In the genomic region with DNA sequence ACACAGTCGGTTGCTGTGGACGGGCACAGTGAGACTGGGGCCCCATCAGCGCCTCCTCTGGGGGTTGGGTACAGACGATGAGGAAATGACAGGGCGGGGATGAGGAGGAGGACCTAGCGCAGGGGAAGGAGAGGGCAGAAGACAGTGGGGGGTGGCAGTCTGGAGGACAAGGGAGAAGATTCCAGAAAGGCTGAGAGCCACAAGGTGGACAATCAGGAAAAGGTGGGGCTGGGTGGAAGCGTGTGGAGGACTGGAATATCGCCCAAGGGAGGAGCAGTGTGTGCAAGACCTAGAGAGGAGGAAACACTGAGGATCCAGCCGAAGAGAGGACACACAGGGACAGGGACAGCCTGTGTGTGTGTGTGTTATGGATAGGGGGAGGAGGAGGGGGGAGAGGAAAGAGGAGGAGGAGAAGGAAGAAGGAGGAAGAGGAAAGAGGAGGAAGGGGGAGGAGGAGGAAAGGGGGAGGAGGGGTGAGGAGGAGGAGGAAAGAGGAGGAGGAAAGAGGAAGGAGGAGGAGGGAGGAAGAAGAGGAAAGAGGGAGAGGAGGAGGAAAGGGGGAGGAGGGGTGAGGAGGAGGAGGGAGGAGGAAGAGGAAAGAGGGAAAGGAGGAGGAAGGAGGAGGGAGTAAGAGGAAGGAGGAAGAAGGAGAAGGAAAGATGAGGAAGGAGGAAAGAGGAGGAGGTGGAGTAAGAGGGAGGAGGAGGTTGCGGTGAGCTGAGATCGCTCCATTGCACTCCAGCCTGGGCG, we compare ENCODE assay signal across 9 cellular contexts. TPM values are rescaled to one million over a fixed set of nuclear protein-coding genes. Genes with fewer than 3 reads are reported as not detected.
DNase-seq lines count a peak whose midpoint lies in the region; ATAC-seq lines count a peak whose summit lies in the region.
"Had no signal": no experiment of that assay in that cellular context is flagged by ENCODE, and none has a peak within 500 bp of the region (broad histone marks: within the 10 kb centered on the region; RNA-seq: fewer than 3 reads in every experiment).

No MANE protein-coding gene starts in this region.

- peaks cover 8 to 18% of the 10 kb centered on the region in 2 donors for H3K27me3 Mint-ChIP-seq in stimulated activated naive B cell treated with anti-CD40 and anti-IgM and Interleukin-4, amounts not matched to agents 10 μg/mL and 1 μg/mL and 100 μg/mL, for 72 hours

- H3K36me3 Mint-ChIP-seq in stimulated activated naive B cell treated with anti-CD40 and anti-IgM and Interleukin-4, amounts not matched to agents 10 μg/mL and 1 μg/mL and 100 μg/mL, for 72 hours: peaks cover 25 to 46% of the 10 kb centered on the region in 2 donors

- peak overlapping the region; percentile 33 for H3K27ac Mint-ChIP-seq in stimulated activated naive B cell treated with anti-CD40 and anti-IgM and Interleukin-4, amounts not matched to agents 10 μg/mL and 1 μg/mL and 100 μg/mL, for 72 hours

- DNase-seq in activated CD8-positive, alpha-beta memory T cell treated with anti-CD3 and anti-CD28 coated beads for 24 hours: peak; percentile 68
- DNase-seq in activated CD8-positive, alpha-beta memory T cell treated with anti-CD3 and anti-CD28 coated beads, Interleukin-2, amount 50 U/mL, for 4 hours: no peak
- DNase-seq in activated CD4-positive, alpha-beta T cell treated with anti-CD3 and anti-CD28 coated beads, Interleukin-2, amount 50 U/mL, for 48 hours: peak; percentile 41 to 53
- DNase-seq in left lobe of liver (ENCODE audit: low spot score): no peak
- no peak for DNase-seq in stimulated activated naive B cell treated with anti-CD40 and anti-IgM and Interleukin-4, amounts not matched to agents 10 μg/mL and 1 μg/mL and 100 μg/mL, for 72 hours
- no peak for DNase-seq in NCI-H2196 (lab: John Stamatoyannopoulos, UW; ENCODE audit: unreplicated experiment)
- DNase-seq in GF-D8 (lab: John Stamatoyannopoulos, UW): no peak
- DNase-seq in DMS114 treated with DMSO at 0.1 percent for 48 hours (lab: John Stamatoyannopoulos, UW; ENCODE audit: unreplicated experiment): no peak

- peak; percentile 35 for ATAC-seq in left lobe of liver
- ATAC-seq in stimulated activated naive B cell treated with anti-CD40 and anti-IgM and Interleukin-4, amounts not matched to agents 10 μg/mL and 1 μg/mL and 100 μg/mL, for 72 hours (replicated peaks): peak; percentile 86 to 91

- H3K4me3 Mint-ChIP-seq in stimulated activated naive B cell treated with anti-CD40 and anti-IgM and Interleukin-4, amounts not matched to agents 10 μg/mL and 1 μg/mL and 100 μg/mL, for 72 hours: no peak overlapping the region

- H3K9me3 Mint-ChIP-seq in stimulated activated naive B cell treated with anti-CD40 and anti-IgM and Interleukin-4, amounts not matched to agents 10 μg/mL and 1 μg/mL and 100 μg/mL, for 72 hours: no peaks in the 10 kb centered on the region

- H3K4me1 Mint-ChIP-seq in stimulated activated naive B cell treated with anti-CD40 and anti-IgM and Interleukin-4, amounts not matched to agents 10 μg/mL and 1 μg/mL and 100 μg/mL, for 72 hours: peaks cover 33 to 35% of the 10 kb centered on the region in 2 donors

RNA-seq across cellular contexts. Expression of a gene that starts 15.8 kb away (rescaled TPM):
- 1.8 TPM for total RNA-seq in left lobe of liver

RNA-seq across cellular contexts. Expression of a gene that starts 16.2 kb away (rescaled TPM):
- 55.2 TPM for total RNA-seq in left lobe of liver

RNA-seq across cellular contexts. Expression of a gene that starts 18.5 kb away (rescaled TPM):
- 22.8 TPM for total RNA-seq in left lobe of liver

RNA-seq across cellular contexts. Expression of a gene that starts 21.2 kb away (rescaled TPM):
- 61.1 TPM for total RNA-seq in left lobe of liver
- total RNA-seq: activated CD8-positive, alpha-beta memory T cell treated with anti-CD3 and anti-CD28 coated beads for 36 hours had no signal

RNA-seq across cellular contexts. Expression of a gene that starts 59.8 kb away (rescaled TPM):
- total RNA-seq in left lobe of liver: not detected

Comparison
In these comparisons a context has a peak if more than half of its experiments do, and no peak if none do; other contexts are left out.
1. DNase-seq: peak in activated CD8-positive, alpha-beta memory T cell treated with anti-CD3 and anti-CD28 coated beads for 24 hours (single experiment) and activated CD4-positive, alpha-beta T cell treated with anti-CD3 and anti-CD28 coated beads, Interleukin-2, amount 50 U/mL, for 48 hours (2 of 2); none in activated CD8-positive, alpha-beta memory T cell treated with anti-CD3 and anti-CD28 coated beads, Interleukin-2, amount 50 U/mL, for 4 hours (single experiment), left lobe of liver (single experiment), stimulated activated naive B cell treated with anti-CD40 and anti-IgM and Interleukin-4, amounts not matched to agents 10 μg/mL and 1 μg/mL and 100 μg/mL, for 72 hours (single experiment), NCI-H2196 (single experiment), GF-D8 (single experiment) and DMS114 treated with DMSO at 0.1 percent for 48 hours (single experiment).